17 cellular contexts compared by ENCODE assay signal in genomic region chr5:109996246-109996645, GRCh38.
"Had no signal": no experiment of that assay in that cellular context is flagged by ENCODE, and none has a peak within 500 bp of the region (broad histone marks: within the 10 kb centered on the region; RNA-seq: fewer than 3 reads in every experiment).

No MANE protein-coding gene starts in this region.

- H3K36me3 ChIP-seq: adrenal gland, cardiac muscle cell, tibial nerve had no signal

- DNase-seq: activated CD4-positive, alpha-beta T cell treated with anti-CD3 and anti-CD28 coated beads, Interleukin-2, amount 10 ng/mL, durations not matched to agents 7 days and 5 days; activated CD8-positive, alpha-beta memory T cell treated with anti-CD3 and anti-CD28 coated beads, Interleukin-2, amount 50 U/mL, for 4 hours; activated CD8-positive, alpha-beta T cell treated with anti-CD3 and anti-CD28 coated beads, Interleukin-2, amount 10 ng/mL, durations not matched to agents 7 days and 5 days; activated effector memory CD4-positive, alpha-beta T cell treated with anti-CD3 and anti-CD28 coated beads, Interleukin-2, amount 50 U/mL, for 16 hours; activated T-cell treated with anti-CD3 and anti-CD28 coated beads, Interleukin-2, amount 50 U/mL, for 48 hours; adrenal gland; dorsolateral prefrontal cortex; erythroblast; naive thymus-derived CD8-positive, alpha-beta T cell; retina; stimulated activated CD4-positive, alpha-beta T cell treated with anti-CD3 and anti-CD28 coated beads, Interleukin-12 subunit alpha, Interleukin-12 subunit beta, amount 100 ng/mL, for 4 hours; stimulated activated CD4-positive, alpha-beta T cell treated with anti-CD3 and anti-CD28 coated beads, Interleukin-1b, Interleukin-23, amount 100 ng/mL, for 48 hours; stimulated activated naive CD4-positive, alpha-beta T cell treated with Interleukin-2 at 50 U/mL for 16 hours; T1000 had no signal

- H3K27me3 ChIP-seq: adrenal gland, cardiac muscle cell, dorsolateral prefrontal cortex, hepatocyte, tibial nerve had no signal

- H3K4me1 ChIP-seq: adrenal gland had no signal

- H3K9me3 ChIP-seq: adrenal gland, tibial nerve had no signal

- H3K4me3 ChIP-seq: adrenal gland, cardiac muscle cell, dorsolateral prefrontal cortex, hepatocyte, tibial nerve had no signal
